1 cellular context compared by ENCODE assay signal in the genomic region with DNA sequence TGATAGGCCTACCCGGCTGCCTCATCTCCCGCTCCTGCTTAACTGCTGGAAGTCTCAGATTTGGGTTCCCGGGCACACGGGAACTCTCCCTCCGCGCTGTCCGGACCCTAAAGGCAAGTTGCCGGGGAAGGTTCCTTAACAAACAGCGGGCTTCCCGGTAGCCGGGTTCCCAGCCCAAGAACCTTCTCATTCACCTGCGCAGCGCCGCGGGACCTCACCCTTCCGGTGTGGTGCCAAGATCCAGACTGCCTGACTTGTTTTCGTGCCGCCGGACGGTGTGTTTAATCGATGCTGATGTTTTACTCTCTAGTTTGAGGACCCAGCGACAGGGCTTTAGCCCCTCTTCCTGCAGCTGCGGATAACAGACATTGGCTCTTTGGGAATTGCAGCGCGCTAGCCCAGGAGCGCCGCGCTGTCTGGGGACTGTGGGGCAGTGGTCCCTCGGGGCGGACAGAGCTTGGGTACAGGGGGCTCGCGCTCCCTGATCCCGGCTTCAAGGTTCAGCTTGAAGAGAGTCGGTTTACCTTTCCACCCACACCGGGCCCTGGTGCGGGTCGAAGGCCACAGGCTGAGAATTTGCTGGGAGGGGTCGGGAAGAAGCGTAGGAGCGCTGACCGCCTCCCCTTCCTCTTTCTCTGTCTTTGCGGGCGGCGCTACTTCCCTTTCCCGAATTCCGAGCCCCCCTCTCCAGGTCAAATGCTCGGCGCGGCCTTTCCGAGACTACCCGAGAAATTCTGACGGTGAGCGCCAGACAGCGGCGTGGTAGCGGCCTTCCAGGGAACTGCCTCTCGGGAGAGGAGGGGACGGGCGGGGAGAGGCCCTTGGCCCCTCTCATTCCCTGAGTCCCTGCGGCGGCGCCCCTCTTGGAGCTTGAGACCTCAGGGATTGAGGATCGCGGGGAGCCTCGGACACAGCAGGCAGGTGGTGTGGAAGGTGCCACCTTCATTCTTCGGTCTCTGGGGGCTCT.
TF ChIP-seq lines count a peak whose summit lies in the region.

No MANE protein-coding gene starts in this region.

TF ChIP-seq in HepG2, 621 proteins besides CTCF, POLR2A, EP300 and RAD21 (continues in another document):
- TF ChIP-seq ZMAT3 (CRISPR knock-in tag; conservative IDR thresholded peaks at IDR 0.05), result no peak
- TF ChIP-seq ZNF850 (CRISPR knock-in tag; conservative IDR thresholded peaks at IDR 0.05), result no peak
- TF ChIP-seq ZNF367 (CRISPR knock-in tag; IDR thresholded peaks at IDR 0.05; ENCODE audit: borderline replicate concordance), result no peak
- no peak for TF ChIP-seq ZNF451 (CRISPR knock-in tag; IDR thresholded peaks at IDR 0.05)
- 0 out of 2 replicates have a peak, but pooled peaks have one; percentile 16 for TF ChIP-seq REPIN1 (CRISPR knock-in tag; IDR thresholded peaks at IDR 0.05; ENCODE audit: borderline replicate concordance, low read depth)
- TF ChIP-seq RBFOX2 (IDR thresholded peaks at IDR 0.05; ENCODE audit: low read depth, low read length), result no peak
- TF ChIP-seq ZNF331 (CRISPR knock-in tag; IDR thresholded peaks at IDR 0.05), result no peak
- TF ChIP-seq ZNF207 (IDR thresholded peaks at IDR 0.05; ENCODE audit: borderline replicate concordance), result no peak
- TF ChIP-seq, protein P1, sequence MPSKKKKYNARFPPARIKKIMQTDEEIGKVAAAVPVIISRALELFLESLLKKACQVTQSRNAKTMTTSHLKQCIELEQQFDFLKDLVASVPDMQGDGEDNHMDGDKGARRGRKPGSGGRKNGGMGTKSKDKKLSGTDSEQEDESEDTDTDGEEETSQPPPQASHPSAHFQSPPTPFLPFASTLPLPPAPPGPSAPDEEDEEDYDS (CRISPR knock-in tag; IDR thresholded peaks at IDR 0.05), result no peak
- TF ChIP-seq NFYC (CRISPR knock-in tag; IDR thresholded peaks at IDR 0.05), result no peak
- TF ChIP-seq TEAD3 (CRISPR knock-in tag; optimal IDR thresholded peaks at IDR 0.05; ENCODE audit: borderline replicate concordance), result no peak
- TF ChIP-seq SAFB2 (CRISPR knock-in tag; IDR thresholded peaks at IDR 0.05; ENCODE audit: borderline replicate concordance, low read depth), result no peak
- 0 out of 2 replicates have a peak, but pooled peaks have one; percentile 34 for TF ChIP-seq ZNF563 (CRISPR knock-in tag; IDR thresholded peaks at IDR 0.05)
- no peak for TF ChIP-seq HNF4G (IDR thresholded peaks at IDR 0.05; ENCODE audit: borderline replicate concordance, low read depth, low read length)
- TF ChIP-seq HNF4G (CRISPR knock-in tag; IDR thresholded peaks at IDR 0.05; ENCODE audit: borderline replicate concordance, low read depth), result no peak
- TF ChIP-seq, protein P2, sequence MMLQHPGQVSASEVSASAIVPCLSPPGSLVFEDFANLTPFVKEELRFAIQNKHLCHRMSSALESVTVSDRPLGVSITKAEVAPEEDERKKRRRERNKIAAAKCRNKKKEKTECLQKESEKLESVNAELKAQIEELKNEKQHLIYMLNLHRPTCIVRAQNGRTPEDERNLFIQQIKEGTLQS (CRISPR knock-in tag; IDR thresholded peaks at IDR 0.05), result no peak
- TF ChIP-seq ZSCAN12 (CRISPR knock-in tag; IDR thresholded peaks at IDR 0.05), result no peak
- TF ChIP-seq, protein P3, sequence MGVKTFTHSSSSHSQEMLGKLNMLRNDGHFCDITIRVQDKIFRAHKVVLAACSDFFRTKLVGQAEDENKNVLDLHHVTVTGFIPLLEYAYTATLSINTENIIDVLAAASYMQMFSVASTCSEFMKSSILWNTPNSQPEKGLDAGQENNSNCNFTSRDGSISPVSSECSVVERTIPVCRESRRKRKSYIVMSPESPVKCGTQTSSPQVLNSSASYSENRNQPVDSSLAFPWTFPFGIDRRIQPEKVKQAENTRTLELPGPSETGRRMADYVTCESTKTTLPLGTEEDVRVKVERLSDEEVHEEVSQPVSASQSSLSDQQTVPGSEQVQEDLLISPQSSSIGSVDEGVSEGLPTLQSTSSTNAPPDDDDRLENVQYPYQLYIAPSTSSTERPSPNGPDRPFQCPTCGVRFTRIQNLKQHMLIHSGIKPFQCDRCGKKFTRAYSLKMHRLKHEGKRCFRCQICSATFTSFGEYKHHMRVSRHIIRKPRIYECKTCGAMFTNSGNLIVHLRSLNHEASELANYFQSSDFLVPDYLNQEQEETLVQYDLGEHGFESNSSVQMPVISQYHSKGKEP (CRISPR knock-in tag; IDR thresholded peaks at IDR 0.05), result no peak
- TF ChIP-seq ZNF205 (CRISPR knock-in tag; IDR thresholded peaks at IDR 0.05), result peak; percentile 86
- no peak for TF ChIP-seq ZNF678 (CRISPR knock-in tag; IDR thresholded peaks at IDR 0.05)
- no peak; the same call in 1 of the 2 replicates for TF ChIP-seq ZNF460 (CRISPR knock-in tag; IDR thresholded peaks at IDR 0.05; ENCODE audit: borderline replicate concordance)
- TF ChIP-seq ISL2 (CRISPR knock-in tag; IDR thresholded peaks at IDR 0.05), result no peak
- no peak for TF ChIP-seq ZFP36L2 (CRISPR knock-in tag; IDR thresholded peaks at IDR 0.05)
- TF ChIP-seq, protein P4, sequence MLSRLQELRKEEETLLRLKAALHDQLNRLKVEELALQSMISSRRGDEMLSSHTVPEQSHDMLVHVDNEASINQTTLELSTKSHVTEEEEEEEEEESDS (CRISPR knock-in tag; IDR thresholded peaks at IDR 0.05; ENCODE audit: borderline replicate concordance), result no peak
- no peak for TF ChIP-seq ZNF256 (CRISPR knock-in tag; conservative IDR thresholded peaks at IDR 0.05)
- TF ChIP-seq IRX3 (CRISPR knock-in tag; IDR thresholded peaks at IDR 0.05; ENCODE audit: borderline replicate concordance, low read depth), result no peak
- 0 out of 2 replicates have a peak, but pooled peaks have one; percentile 16 for TF ChIP-seq SALL1 (CRISPR knock-in tag; IDR thresholded peaks at IDR 0.05)
- no peak for TF ChIP-seq ZSCAN21 (CRISPR knock-in tag; IDR thresholded peaks at IDR 0.05; ENCODE audit: borderline replicate concordance)
- no peak for TF ChIP-seq ZZZ3 (CRISPR knock-in tag; IDR thresholded peaks at IDR 0.05; ENCODE audit: borderline replicate concordance)
- TF ChIP-seq ZMYM3 (CRISPR knock-in tag; IDR thresholded peaks at IDR 0.05), result no peak
- TF ChIP-seq, protein P5, sequence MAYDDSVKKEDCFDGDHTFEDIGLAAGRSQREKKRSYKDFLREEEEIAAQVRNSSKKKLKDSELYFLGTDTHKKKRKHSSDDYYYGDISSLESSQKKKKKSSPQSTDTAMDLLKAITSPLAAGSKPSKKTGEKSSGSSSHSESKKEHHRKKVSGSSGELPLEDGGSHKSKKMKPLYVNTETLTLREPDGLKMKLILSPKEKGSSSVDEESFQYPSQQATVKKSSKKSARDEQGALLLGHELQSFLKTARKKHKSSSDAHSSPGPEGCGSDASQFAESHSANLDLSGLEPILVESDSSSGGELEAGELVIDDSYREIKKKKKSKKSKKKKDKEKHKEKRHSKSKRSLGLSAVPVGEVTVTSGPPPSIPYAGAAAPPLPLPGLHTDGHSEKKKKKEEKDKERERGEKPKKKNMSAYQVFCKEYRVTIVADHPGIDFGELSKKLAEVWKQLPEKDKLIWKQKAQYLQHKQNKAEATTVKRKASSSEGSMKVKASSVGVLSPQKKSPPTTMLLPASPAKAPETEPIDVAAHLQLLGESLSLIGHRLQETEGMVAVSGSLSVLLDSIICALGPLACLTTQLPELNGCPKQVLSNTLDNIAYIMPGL (CRISPR knock-in tag; IDR thresholded peaks at IDR 0.05; ENCODE audit: borderline replicate concordance in 1 of 2, low read depth in 1 of 2), result 0 out of 4 replicates have a peak, but pooled peaks of 1 of the 2 experiments have one; percentile 27
- TF ChIP-seq CHCHD3 (CRISPR knock-in tag; IDR thresholded peaks at IDR 0.05), result no peak
- no peak for TF ChIP-seq GTF2F1 (IDR thresholded peaks at IDR 0.05; ENCODE audit: low read length)
- no peak for TF ChIP-seq ZSCAN30 (CRISPR knock-in tag; IDR thresholded peaks at IDR 0.05)
- TF ChIP-seq, protein P6, sequence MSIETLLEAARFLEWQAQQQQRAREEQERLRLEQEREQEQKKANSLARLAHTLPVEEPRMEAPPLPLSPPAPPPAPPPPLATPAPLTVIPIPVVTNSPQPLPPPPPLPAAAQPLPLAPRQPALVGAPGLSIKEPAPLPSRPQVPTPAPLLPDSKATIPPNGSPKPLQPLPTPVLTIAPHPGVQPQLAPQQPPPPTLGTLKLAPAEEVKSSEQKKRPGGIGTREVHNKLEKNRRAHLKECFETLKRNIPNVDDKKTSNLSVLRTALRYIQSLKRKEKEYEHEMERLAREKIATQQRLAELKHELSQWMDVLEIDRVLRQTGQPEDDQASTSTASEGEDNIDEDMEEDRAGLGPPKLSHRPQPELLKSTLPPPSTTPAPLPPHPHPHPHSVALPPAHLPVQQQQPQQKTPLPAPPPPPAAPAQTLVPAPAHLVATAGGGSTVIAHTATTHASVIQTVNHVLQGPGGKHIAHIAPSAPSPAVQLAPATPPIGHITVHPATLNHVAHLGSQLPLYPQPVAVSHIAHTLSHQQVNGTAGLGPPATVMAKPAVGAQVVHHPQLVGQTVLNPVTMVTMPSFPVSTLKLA (IDR thresholded peaks at IDR 0.05), result no peak
- TF ChIP-seq, protein P7, sequence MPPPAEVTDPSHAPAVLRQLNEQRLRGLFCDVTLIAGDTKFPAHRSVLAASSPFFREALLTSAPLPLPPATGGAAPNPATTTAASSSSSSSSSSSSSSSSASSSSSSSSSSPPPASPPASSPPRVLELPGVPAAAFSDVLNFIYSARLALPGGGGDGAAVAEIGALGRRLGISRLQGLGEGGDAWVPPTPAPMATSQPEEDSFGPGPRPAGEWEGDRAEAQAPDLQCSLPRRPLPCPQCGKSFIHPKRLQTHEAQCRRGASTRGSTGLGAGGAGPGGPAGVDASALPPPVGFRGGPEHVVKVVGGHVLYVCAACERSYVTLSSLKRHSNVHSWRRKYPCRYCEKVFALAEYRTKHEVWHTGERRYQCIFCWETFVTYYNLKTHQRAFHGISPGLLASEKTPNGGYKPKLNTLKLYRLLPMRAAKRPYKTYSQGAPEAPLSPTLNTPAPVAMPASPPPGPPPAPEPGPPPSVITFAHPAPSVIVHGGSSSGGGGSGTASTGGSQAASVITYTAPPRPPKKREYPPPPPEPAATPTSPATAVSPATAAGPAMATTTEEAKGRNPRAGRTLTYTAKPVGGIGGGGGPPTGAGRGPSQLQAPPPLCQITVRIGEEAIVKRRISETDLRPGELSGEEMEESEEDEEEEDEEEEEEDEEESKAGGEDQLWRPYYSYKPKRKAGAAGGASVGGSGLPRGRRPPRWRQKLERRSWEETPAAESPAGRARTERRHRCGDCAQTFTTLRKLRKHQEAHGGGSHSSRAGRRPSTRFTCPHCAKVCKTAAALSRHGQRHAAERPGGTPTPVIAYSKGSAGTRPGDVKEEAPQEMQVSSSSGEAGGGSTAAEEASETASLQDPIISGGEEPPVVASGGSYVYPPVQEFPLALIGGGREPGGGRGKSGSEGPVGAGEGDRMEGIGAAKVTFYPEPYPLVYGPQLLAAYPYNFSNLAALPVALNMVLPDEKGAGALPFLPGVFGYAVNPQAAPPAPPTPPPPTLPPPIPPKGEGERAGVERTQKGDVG (CRISPR knock-in tag; IDR thresholded peaks at IDR 0.05; ENCODE audit: borderline replicate concordance), result no peak
- TF ChIP-seq NFATC3 (CRISPR knock-in tag; IDR thresholded peaks at IDR 0.05), result no peak
- TF ChIP-seq ZNF607 (CRISPR knock-in tag; IDR thresholded peaks at IDR 0.05; ENCODE audit: borderline replicate concordance), result no peak
- TF ChIP-seq JDP2 (CRISPR knock-in tag; IDR thresholded peaks at IDR 0.05; ENCODE audit: borderline replicate concordance), result no peak
- no peak for TF ChIP-seq ZNF264 (CRISPR knock-in tag; IDR thresholded peaks at IDR 0.05)
- TF ChIP-seq, protein P8, sequence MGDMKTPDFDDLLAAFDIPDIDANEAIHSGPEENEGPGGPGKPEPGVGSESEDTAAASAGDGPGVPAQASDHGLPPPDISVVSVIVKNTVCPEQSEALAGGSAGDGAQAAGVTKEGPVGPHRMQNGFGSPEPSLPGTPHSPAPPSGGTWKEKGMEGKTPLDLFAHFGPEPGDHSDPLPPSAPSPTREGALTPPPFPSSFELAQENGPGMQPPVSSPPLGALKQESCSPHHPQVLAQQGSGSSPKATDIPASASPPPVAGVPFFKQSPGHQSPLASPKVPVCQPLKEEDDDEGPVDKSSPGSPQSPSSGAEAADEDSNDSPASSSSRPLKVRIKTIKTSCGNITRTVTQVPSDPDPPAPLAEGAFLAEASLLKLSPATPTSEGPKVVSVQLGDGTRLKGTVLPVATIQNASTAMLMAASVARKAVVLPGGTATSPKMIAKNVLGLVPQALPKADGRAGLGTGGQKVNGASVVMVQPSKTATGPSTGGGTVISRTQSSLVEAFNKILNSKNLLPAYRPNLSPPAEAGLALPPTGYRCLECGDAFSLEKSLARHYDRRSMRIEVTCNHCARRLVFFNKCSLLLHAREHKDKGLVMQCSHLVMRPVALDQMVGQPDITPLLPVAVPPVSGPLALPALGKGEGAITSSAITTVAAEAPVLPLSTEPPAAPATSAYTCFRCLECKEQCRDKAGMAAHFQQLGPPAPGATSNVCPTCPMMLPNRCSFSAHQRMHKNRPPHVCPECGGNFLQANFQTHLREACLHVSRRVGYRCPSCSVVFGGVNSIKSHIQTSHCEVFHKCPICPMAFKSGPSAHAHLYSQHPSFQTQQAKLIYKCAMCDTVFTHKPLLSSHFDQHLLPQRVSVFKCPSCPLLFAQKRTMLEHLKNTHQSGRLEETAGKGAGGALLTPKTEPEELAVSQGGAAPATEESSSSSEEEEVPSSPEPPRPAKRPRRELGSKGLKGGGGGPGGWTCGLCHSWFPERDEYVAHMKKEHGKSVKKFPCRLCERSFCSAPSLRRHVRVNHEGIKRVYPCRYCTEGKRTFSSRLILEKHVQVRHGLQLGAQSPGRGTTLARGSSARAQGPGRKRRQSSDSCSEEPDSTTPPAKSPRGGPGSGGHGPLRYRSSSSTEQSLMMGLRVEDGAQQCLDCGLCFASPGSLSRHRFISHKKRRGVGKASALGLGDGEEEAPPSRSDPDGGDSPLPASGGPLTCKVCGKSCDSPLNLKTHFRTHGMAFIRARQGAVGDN (CRISPR knock-in tag; IDR thresholded peaks at IDR 0.05), result peak; percentile 61
- TF ChIP-seq ERF (CRISPR knock-in tag; IDR thresholded peaks at IDR 0.05), result no peak
- no peak for TF ChIP-seq RNF2 (conservative IDR thresholded peaks at IDR 0.05; ENCODE audit: low read depth)
- TF ChIP-seq ZNF83 (CRISPR knock-in tag; IDR thresholded peaks at IDR 0.05; ENCODE audit: borderline replicate concordance), result peak; percentile 44; the same call in 1 of the 2 replicates
- no peak for TF ChIP-seq MTF1 (CRISPR knock-in tag; IDR thresholded peaks at IDR 0.05)
- no peak for TF ChIP-seq FOXA3 (CRISPR knock-in tag; IDR thresholded peaks at IDR 0.05)
- peak; percentile 50 for TF ChIP-seq ZNF501 (CRISPR knock-in tag; IDR thresholded peaks at IDR 0.05)
- TF ChIP-seq, protein P9, sequence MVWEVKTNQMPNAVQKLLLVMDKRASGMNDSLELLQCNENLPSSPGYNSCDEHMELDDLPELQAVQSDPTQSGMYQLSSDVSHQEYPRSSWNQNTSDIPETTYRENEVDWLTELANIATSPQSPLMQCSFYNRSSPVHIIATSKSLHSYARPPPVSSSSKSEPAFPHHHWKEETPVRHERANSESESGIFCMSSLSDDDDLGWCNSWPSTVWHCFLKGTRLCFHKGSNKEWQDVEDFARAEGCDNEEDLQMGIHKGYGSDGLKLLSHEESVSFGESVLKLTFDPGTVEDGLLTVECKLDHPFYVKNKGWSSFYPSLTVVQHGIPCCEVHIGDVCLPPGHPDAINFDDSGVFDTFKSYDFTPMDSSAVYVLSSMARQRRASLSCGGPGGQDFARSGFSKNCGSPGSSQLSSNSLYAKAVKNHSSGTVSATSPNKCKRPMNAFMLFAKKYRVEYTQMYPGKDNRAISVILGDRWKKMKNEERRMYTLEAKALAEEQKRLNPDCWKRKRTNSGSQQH (CRISPR knock-in tag; IDR thresholded peaks at IDR 0.05; ENCODE audit: low read depth), result no peak
- TF ChIP-seq ZNF883 (CRISPR knock-in tag; IDR thresholded peaks at IDR 0.05; ENCODE audit: not compliant biosample characterization), result peak; percentile 30
